1 cellular context compared by ENCODE assay signal in the genomic region with DNA sequence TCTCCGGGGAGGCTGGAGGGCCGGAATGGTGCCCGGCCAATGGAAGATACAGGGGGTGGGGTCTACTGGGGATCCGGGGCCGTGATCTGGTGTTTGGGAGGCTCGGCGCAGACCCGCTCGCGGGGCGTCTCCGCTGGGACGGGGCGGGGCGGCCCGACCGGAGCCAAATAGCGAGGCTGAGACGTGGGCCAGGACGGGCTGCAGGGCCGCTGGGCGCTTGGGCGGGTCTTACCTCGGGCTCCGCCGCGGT.
TF ChIP-seq lines count a peak whose summit lies in the region.

No MANE protein-coding gene starts in this region.

TF ChIP-seq in SK-N-SH, 30 proteins besides CTCF, POLR2A, EP300 and RAD21 (continued from another document):
- TF ChIP-seq, protein P1, sequence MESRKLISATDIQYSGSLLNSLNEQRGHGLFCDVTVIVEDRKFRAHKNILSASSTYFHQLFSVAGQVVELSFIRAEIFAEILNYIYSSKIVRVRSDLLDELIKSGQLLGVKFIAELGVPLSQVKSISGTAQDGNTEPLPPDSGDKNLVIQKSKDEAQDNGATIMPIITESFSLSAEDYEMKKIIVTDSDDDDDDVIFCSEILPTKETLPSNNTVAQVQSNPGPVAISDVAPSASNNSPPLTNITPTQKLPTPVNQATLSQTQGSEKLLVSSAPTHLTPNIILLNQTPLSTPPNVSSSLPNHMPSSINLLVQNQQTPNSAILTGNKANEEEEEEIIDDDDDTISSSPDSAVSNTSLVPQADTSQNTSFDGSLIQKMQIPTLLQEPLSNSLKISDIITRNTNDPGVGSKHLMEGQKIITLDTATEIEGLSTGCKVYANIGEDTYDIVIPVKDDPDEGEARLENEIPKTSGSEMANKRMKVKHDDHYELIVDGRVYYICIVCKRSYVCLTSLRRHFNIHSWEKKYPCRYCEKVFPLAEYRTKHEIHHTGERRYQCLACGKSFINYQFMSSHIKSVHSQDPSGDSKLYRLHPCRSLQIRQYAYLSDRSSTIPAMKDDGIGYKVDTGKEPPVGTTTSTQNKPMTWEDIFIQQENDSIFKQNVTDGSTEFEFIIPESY (IDR thresholded peaks at IDR 0.05; ENCODE audit: borderline replicate concordance, low read depth) = no peak
- TF ChIP-seq TEAD4 (IDR thresholded peaks at IDR 0.05; ENCODE audit: borderline replicate concordance, insufficient read depth) = no peak
